Comparison of ENCODE assay signal across 27 cellular contexts in the genomic region with DNA sequence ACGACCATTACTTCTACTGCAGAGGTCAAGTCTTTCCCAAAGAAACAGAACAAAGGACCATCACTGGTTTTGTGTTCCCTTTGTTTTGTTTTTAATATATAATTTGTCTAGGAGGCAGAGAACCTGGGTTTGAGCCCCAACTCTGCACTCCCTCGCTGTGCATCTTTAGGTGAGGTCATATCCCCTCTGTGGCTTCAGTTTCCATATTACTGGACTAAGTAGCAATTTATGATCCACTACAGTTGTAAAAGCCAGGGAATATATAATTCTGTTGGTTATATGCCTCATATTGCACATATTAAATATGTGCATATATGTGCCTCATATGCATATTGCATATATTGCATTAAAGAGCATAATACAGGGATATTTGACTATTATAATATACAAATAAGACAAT.
"Had no signal": no experiment of that assay in that cellular context is flagged by ENCODE, and none has a peak within 500 bp of the region (broad histone marks: within the 10 kb centered on the region; RNA-seq: fewer than 3 reads in every experiment).

No MANE protein-coding gene starts in this region.

- DNase-seq: stimulated activated CD4-positive, alpha-beta T cell treated with anti-CD3 and anti-CD28 coated beads, Interleukin-2, amount 100 ng/mL, for 48 hours; stimulated activated CD4-positive, alpha-beta T cell treated with anti-CD3 and anti-CD28 coated beads, Interleukin-4, amount 100 ng/mL, for 1 hour; stimulated activated CD4-positive, alpha-beta T cell treated with anti-CD3 and anti-CD28 coated beads, Interleukin-4, amount 100 ng/mL, for 24 hours; stimulated activated CD4-positive, alpha-beta T cell treated with anti-CD3 and anti-CD28 coated beads, Interleukin-4, amount 100 ng/mL, for 4 hours; stimulated activated CD8-positive, alpha-beta memory T cell treated with anti-CD3 and anti-CD28 coated beads, Interleukin-4, amount 100 ng/mL, for 48 hours; stimulated activated naive B cell treated with anti-CD40 and anti-IgM and Interleukin-4, amounts not matched to agents 10 μg/mL and 1 μg/mL and 100 μg/mL, for 72 hours; stimulated activated naive CD4-positive, alpha-beta T cell; stimulated activated naive CD4-positive, alpha-beta T cell treated with Interleukin-2 at 50 U/mL for 16 hours; stimulated activated naive CD8-positive, alpha-beta T cell treated with anti-CD3 and anti-CD28 coated beads, Interleukin-15, amount 100 ng/mL, for 72 hours; stimulated activated naive CD8-positive, alpha-beta T cell treated with anti-CD3 and anti-CD28 coated beads, Interleukin-15, Interleukin-2, amounts not matched to agents 100 U/mL and 50 U/mL, for 24 hours; stomach; substantia nigra; testis; thyroid gland; tibial artery; transverse colon; trophoblast cell; upper lobe of left lung; upper lobe of right lung; uterus had no signal

- H3K27ac ChIP-seq: stomach, suprapubic skin, testis, thoracic aorta, thyroid gland, tibial artery, tibial nerve, transverse colon, upper lobe of left lung, upper lobe of right lung, uterus, vagina had no signal

- FAIRE-seq: urothelium cell line had no signal

- H3K4me1 ChIP-seq: stomach, suprapubic skin, testis, thyroid gland, tibial artery, tibial nerve, transverse colon, upper lobe of left lung, upper lobe of right lung, uterus, vagina had no signal

- H3K9me3 ChIP-seq: stomach, suprapubic skin, testis, thoracic aorta, thyroid gland, tibial artery, tibial nerve, transverse colon, upper lobe of left lung, upper lobe of right lung, uterus, vagina had no signal

- ATAC-seq: stimulated activated effector memory CD8-positive, alpha-beta T cell treated with anti-CD3 and anti-CD28 coated beads, Interleukin-12 subunit alpha, Interleukin-12 subunit beta, amount 100 ng/mL, for 72 hours; stimulated activated memory B cell treated with anti-CD40 and anti-IgM and Interleukin-4, amounts not matched to agents 10 μg/mL and 1 μg/mL and 100 μg/mL, for 72 hours; stimulated activated naive B cell treated with anti-CD40 and anti-IgM and Interleukin-4, amounts not matched to agents 10 μg/mL and 1 μg/mL and 100 μg/mL, for 72 hours; stimulated activated naive CD8-positive, alpha-beta T cell treated with anti-CD3 and anti-CD28 coated beads, Interleukin-15, amount 100 ng/mL, for 72 hours; stimulated activated naive CD8-positive, alpha-beta T cell treated with anti-CD3 and anti-CD28 coated beads, Interleukin-15, Interleukin-2, amounts not matched to agents 100 U/mL and 50 U/mL, for 24 hours; upper lobe of right lung had no signal

- H3K36me3 ChIP-seq: stomach, suprapubic skin, thoracic aorta, thyroid gland, tibial artery, tibial nerve, transverse colon, upper lobe of left lung, upper lobe of right lung, uterus, vagina had no signal

- H3K4me3 ChIP-seq: stomach, suprapubic skin, testis, thoracic aorta, thyroid gland, tibial artery, tibial nerve, transverse colon, upper lobe of left lung, upper lobe of right lung, uterus, vagina had no signal

- H3K27me3 ChIP-seq: stomach, suprapubic skin, testis, thyroid gland, tibial artery, tibial nerve, transverse colon, upper lobe of left lung, upper lobe of right lung, uterus, vagina had no signal
